ENCODE assay signal across 10 cellular contexts in the genomic region with DNA sequence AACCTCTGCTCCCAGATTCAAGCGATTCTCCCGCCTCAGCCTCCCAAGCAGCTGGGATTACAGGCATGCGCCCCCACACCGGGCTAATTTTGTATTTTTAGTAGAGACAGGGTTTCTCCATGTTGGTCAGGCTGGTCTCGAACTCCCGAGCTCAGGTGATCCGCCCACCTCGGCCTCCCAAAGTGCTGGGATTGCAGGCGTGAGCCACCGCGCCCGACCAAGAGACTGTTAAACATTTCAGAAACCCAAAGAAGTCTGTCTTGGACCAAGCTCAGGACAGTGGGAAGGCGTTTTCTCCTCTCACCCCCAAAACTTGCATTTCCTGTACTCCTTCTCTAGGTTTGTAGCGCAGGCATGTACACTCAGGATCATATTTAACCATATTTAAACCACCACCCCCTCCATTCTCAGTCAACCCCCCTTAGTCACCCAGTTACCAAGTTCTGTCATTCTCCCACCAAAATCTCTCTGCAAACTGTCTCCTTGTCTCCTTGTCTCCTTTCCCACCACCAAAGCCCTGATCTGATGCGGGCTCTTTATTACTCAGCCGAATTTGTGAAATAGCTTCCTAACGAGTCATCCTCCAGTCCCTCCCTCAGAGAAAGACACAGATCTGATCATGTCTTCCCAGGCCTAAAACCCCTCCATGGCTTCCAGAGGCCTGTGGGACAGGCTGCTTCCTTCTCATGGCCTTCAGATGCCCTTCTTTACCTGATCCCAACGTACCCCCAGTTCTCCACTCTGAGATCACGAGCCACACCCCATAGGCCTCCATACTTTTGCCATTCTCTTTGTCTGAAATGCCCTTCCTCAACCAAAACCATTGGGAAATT. TPM values are rescaled to one million over a fixed set of nuclear protein-coding genes. Genes with fewer than 3 reads are reported as not detected.
DNase-seq lines count a peak whose midpoint lies in the region; ATAC-seq and TF ChIP-seq lines count a peak whose summit lies in the region.
"Had no signal": no experiment of that assay in that cellular context is flagged by ENCODE, and none has a peak within 500 bp of the region (broad histone marks: within the 10 kb centered on the region; RNA-seq: fewer than 3 reads in every experiment).

No MANE protein-coding gene starts in this region.

- no peaks in the 10 kb centered on the region for H3K36me3 Mint-ChIP-seq in activated T-helper 17 cell treated with anti-CD3 and anti-CD28 coated beads, Interleukin-2, amount 50 U/mL, for 72 hours (ENCODE audit: low read depth)
- H3K36me3 Mint-ChIP-seq: naive thymus-derived CD8-positive, alpha-beta T cell had no signal

- H3K9me3 ChIP-seq in iPS-18a (ENCODE audit: control insufficient read depth, low read depth, low read length) (no peaks in the 10 kb centered on the region), sigmoid colon (no peaks in the 10 kb centered on the region)

- H3K27me3 Mint-ChIP-seq in activated T-helper 17 cell treated with anti-CD3 and anti-CD28 coated beads, Interleukin-2, amount 50 U/mL, for 72 hours: no peaks in the 10 kb centered on the region

- H3K36me3 ChIP-seq in ACC112 (ENCODE audit: insufficient read depth, low read length): no peaks in the 10 kb centered on the region
- no peaks in the 10 kb centered on the region for H3K36me3 ChIP-seq in iPS-18a (ENCODE audit: control insufficient read depth, low read depth, low read length)
- H3K36me3 ChIP-seq in sigmoid colon: no peaks in the 10 kb centered on the region

- TF ChIP-seq CTCF in sigmoid colon (IDR thresholded peaks at IDR 0.05): no peak

- ATAC-seq in activated T-helper 17 cell treated with anti-CD3 and anti-CD28 coated beads, Interleukin-2, amount 50 U/mL, for 72 hours (replicated peaks): peak; percentile 68
- ATAC-seq in GM21360 (IDR thresholded peaks at IDR 0.05; ENCODE audit: unreplicated experiment) (no peak), HG03025 (IDR thresholded peaks at IDR 0.05; ENCODE audit: low FRiP score, unreplicated experiment) (no peak), GM19328 (IDR thresholded peaks at IDR 0.05; ENCODE audit: unreplicated experiment) (no peak)

- 81 to 90% methylated on average over 19 of the region's 19 CpGs for WGBS in sigmoid colon, 2 donors

- DNase-seq in HK-2 (ENCODE audit: unreplicated experiment) (peak; percentile 68), sigmoid colon (no peak)

- H3K27me3 ChIP-seq in ACC112 (ENCODE audit: insufficient read depth, low read length) (no peaks in the 10 kb centered on the region), iPS-18a (ENCODE audit: control insufficient read depth, insufficient read depth, low read length) (no peaks in the 10 kb centered on the region), sigmoid colon (no peaks in the 10 kb centered on the region)

- H3K27ac ChIP-seq in ACC112 (ENCODE audit: low read depth, low read length) (peak overlapping the region; percentile 96), iPS-18a (ENCODE audit: low read length) (peak overlapping the region; percentile 39), sigmoid colon (peak overlapping the region in 1 of 4 donors; percentile 52)

- no peak overlapping the region for H3K4me3 Mint-ChIP-seq in activated T-helper 17 cell treated with anti-CD3 and anti-CD28 coated beads, Interleukin-2, amount 50 U/mL, for 72 hours
- H3K4me3 Mint-ChIP-seq: naive thymus-derived CD8-positive, alpha-beta T cell had no signal

- H3K79me2 ChIP-seq in ACC112 (ENCODE audit: control insufficient read depth, insufficient read depth, low read length, unreplicated experiment): no peaks in the 10 kb centered on the region

- 0 out of 2 replicates have a peak overlapping the region, but pooled peaks have one; percentile 3 for H3K4me3 ChIP-seq in ACC112 (ENCODE audit: low read depth, low read length)
- no peak overlapping the region for H3K4me3 ChIP-seq in iPS-18a (ENCODE audit: low read length)
- no peak overlapping the region for H3K4me3 ChIP-seq in sigmoid colon
- H3K4me3 ChIP-seq: coronary artery had no signal

- intact Hi-C loops in sigmoid colon (cut with DNase I): no loop called here

- no peak overlapping the region for H3K9ac ChIP-seq in iPS-18a (ENCODE audit: low read length)

- no peak for TF ChIP-seq EP300 in sigmoid colon (IDR thresholded peaks at IDR 0.05)

- peak overlapping the region; percentile 1 for H3K27ac Mint-ChIP-seq in activated T-helper 17 cell treated with anti-CD3 and anti-CD28 coated beads, Interleukin-2, amount 50 U/mL, for 72 hours

- H3K9me3 Mint-ChIP-seq in activated T-helper 17 cell treated with anti-CD3 and anti-CD28 coated beads, Interleukin-2, amount 50 U/mL, for 72 hours: no peaks in the 10 kb centered on the region
- H3K9me3 Mint-ChIP-seq: naive thymus-derived CD8-positive, alpha-beta T cell had no signal

- H3K4me1 Mint-ChIP-seq in activated T-helper 17 cell treated with anti-CD3 and anti-CD28 coated beads, Interleukin-2, amount 50 U/mL, for 72 hours: no peaks in the 10 kb centered on the region

- TF ChIP-seq POLR2A in sigmoid colon (IDR thresholded peaks at IDR 0.05): no peak

- peak overlapping the region; percentile 47 for H2AFZ ChIP-seq in ACC112 (ENCODE audit: low read length, unreplicated experiment)

- H3K4me1 ChIP-seq in ACC112 (ENCODE audit: control insufficient read depth, insufficient read depth, low read length, unreplicated experiment): peaks cover 45% of the 10 kb centered on the region
- peaks cover 11% of the 10 kb centered on the region for H3K4me1 ChIP-seq in iPS-18a (ENCODE audit: control insufficient read depth, low read depth, low read length)
- peaks cover 0 to 24% (median 0%) of the 10 kb centered on the region in 4 donors for H3K4me1 ChIP-seq in sigmoid colon

RNA-seq across cellular contexts. Expression of a gene that starts 29.0 kb away (rescaled TPM):
- total RNA-seq in activated T-helper 17 cell treated with anti-CD3 and anti-CD28 coated beads, Interleukin-2, amount 50 U/mL, for 72 hours: not detected
- total RNA-seq in sigmoid colon: 1 to 10 TPM in 3 of 4 donors, under 1 TPM in 1; 0.66 to 7.2 (median 2.6) TPM
- polyA plus RNA-seq in sigmoid colon: 10 to 100 TPM; 43.2 to 63.1 (median 44.7) TPM
- total RNA-seq: naive thymus-derived CD8-positive, alpha-beta T cell had no signal
- polyA plus RNA-seq: naive thymus-derived CD8-positive, alpha-beta T cell had no signal
